In the genomic region with DNA sequence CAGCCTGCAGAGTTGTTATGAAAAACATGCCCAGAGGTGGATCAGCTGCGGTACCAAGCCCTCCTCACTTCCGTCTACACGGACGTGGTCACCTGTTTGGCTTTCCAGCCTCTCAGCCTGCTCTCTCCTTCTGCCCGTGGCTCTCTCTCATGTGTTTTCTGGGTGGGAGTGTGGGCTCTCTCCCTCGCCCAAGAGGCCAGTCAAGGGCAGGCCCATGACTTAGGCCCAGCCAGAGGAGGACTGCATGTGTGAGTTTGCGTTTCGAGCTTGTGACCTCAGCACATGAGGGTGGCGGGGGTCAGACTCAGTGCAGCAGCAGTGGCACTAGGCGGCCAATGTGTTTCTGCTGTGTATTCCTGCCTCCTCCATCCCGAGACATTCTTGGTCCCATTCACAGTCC, we compare ENCODE assay signal across 24 cellular contexts.
"Had no signal": no experiment of that assay in that cellular context is flagged by ENCODE, and none has a peak within 500 bp of the region (broad histone marks: within the 10 kb centered on the region; RNA-seq: fewer than 3 reads in every experiment).

No MANE protein-coding gene starts in this region.

- H3K4me2 ChIP-seq: SK-N-SH had no signal

- H3K36me3 Mint-ChIP-seq: activated naive CD4-positive, alpha-beta T cell treated with anti-CD3 and anti-CD28 coated beads, Interleukin-2, amount 50 U/mL, for 24 hours; activated naive CD8-positive, alpha-beta T cell treated with anti-CD3 and anti-CD28 coated beads, Interleukin-2, amount 10 ng/mL, durations not matched to agents 7 days and 5 days had no signal

- H3K27me3 Mint-ChIP-seq: activated CD8-positive, alpha-beta T cell treated with anti-CD3 and anti-CD28 coated beads for 36 hours had no signal

- DNase-seq: activated CD4-positive, alpha-beta T cell treated with anti-CD3 and anti-CD28 coated beads, Interleukin-2, amount 10 ng/mL, durations not matched to agents 24 days and 14 days; activated CD4-positive, alpha-beta T cell treated with anti-CD3 and anti-CD28 coated beads, Interleukin-2, amount 50 U/mL, for 4 hours; activated CD8-positive, alpha-beta T cell treated with anti-CD3 and anti-CD28 coated beads for 36 hours; activated effector memory CD4-positive, alpha-beta T cell treated with anti-CD3 and anti-CD28 coated beads, Interleukin-2, amount 50 U/mL, for 16 hours; activated naive CD4-positive, alpha-beta T cell; activated naive CD8-positive, alpha-beta T cell treated with anti-CD3 and anti-CD28 coated beads, Interleukin-2, amount 10 ng/mL, durations not matched to agents 7 days and 5 days; activated T-cell treated with anti-CD3 and anti-CD28 coated beads, Interleukin-2, amount 50 U/mL, for 1 hour; activated T-cell treated with anti-CD3 and anti-CD28 coated beads, Interleukin-2, amount 50 U/mL, for 72 hours; amygdala; Karpas-422; KBM-7; NCI-H1105; NCI-H1417 treated with DMSO at 0.1 percent for 48 hours; NCI-H2029; NCI-H345; NCI-H524 treated with DMSO at 0.1 percent for 48 hours; SHP77 treated with DMSO at 0.1 percent for 48 hours; SK-N-SH had no signal

- H3K9me3 Mint-ChIP-seq: activated CD4-positive, alpha-beta T cell treated with anti-CD3 and anti-CD28 coated beads, Interleukin-2, amount 10 ng/mL, durations not matched to agents 24 days and 14 days; activated CD8-positive, alpha-beta T cell treated with anti-CD3 and anti-CD28 coated beads for 36 hours; activated naive CD4-positive, alpha-beta T cell treated with anti-CD3 and anti-CD28 coated beads, Interleukin-2, amount 50 U/mL, for 24 hours; activated naive CD8-positive, alpha-beta T cell treated with anti-CD3 and anti-CD28 coated beads, Interleukin-2, amount 10 ng/mL, durations not matched to agents 7 days and 5 days; activated T-cell treated with anti-CD3 and anti-CD28 coated beads, Interleukin-2, amount 50 U/mL, for 72 hours; activated T-helper 17 cell treated with anti-CD3 and anti-CD28 coated beads, Interleukin-2, amount 50 U/mL, for 72 hours; T-helper 1 cell treated with Interleukin-12 subunit alpha and Interleukin-12 subunit beta and Interleukin-4 antibody, amounts not matched to agents 30 μg/mL and 1 μg/mL, for 36 hours; T-helper 2 cell treated with Interferon-gamma antibody and Interleukin-4, amounts not matched to agents 5 μg/mL and 100 μg/mL, for 36 hours had no signal

- H3K27ac Mint-ChIP-seq: activated CD4-positive, alpha-beta T cell treated with anti-CD3 and anti-CD28 coated beads, Interleukin-2, amount 10 ng/mL, durations not matched to agents 24 days and 14 days; activated CD8-positive, alpha-beta T cell treated with anti-CD3 and anti-CD28 coated beads for 36 hours; activated naive CD4-positive, alpha-beta T cell treated with anti-CD3 and anti-CD28 coated beads, Interleukin-2, amount 50 U/mL, for 24 hours; activated naive CD8-positive, alpha-beta T cell treated with anti-CD3 and anti-CD28 coated beads, Interleukin-2, amount 10 ng/mL, durations not matched to agents 7 days and 5 days; activated T-cell treated with anti-CD3 and anti-CD28 coated beads, Interleukin-2, amount 50 U/mL, for 72 hours; activated T-helper 17 cell treated with anti-CD3 and anti-CD28 coated beads, Interleukin-2, amount 50 U/mL, for 72 hours; T-helper 1 cell treated with Interleukin-12 subunit alpha and Interleukin-12 subunit beta and Interleukin-4 antibody, amounts not matched to agents 30 μg/mL and 1 μg/mL, for 36 hours; T-helper 2 cell treated with Interferon-gamma antibody and Interleukin-4, amounts not matched to agents 5 μg/mL and 100 μg/mL, for 36 hours had no signal

- H3K27ac ChIP-seq: ascending aorta, SJSA1 had no signal

- H3K9me3 ChIP-seq: ascending aorta, SJSA1, SK-N-SH had no signal

- H3K4me1 Mint-ChIP-seq: activated CD4-positive, alpha-beta T cell treated with anti-CD3 and anti-CD28 coated beads, Interleukin-2, amount 10 ng/mL, durations not matched to agents 24 days and 14 days; activated naive CD4-positive, alpha-beta T cell treated with anti-CD3 and anti-CD28 coated beads, Interleukin-2, amount 50 U/mL, for 24 hours; activated naive CD8-positive, alpha-beta T cell treated with anti-CD3 and anti-CD28 coated beads, Interleukin-2, amount 10 ng/mL, durations not matched to agents 7 days and 5 days; activated T-helper 17 cell treated with anti-CD3 and anti-CD28 coated beads, Interleukin-2, amount 50 U/mL, for 72 hours had no signal

- H3K4me1 ChIP-seq: ascending aorta, SJSA1 had no signal

- H3K27me3 ChIP-seq: ascending aorta had no signal

- H3K4me3 ChIP-seq: ascending aorta, SJSA1 had no signal

- H3K4me3 Mint-ChIP-seq: activated CD4-positive, alpha-beta T cell treated with anti-CD3 and anti-CD28 coated beads, Interleukin-2, amount 10 ng/mL, durations not matched to agents 24 days and 14 days; activated CD8-positive, alpha-beta T cell treated with anti-CD3 and anti-CD28 coated beads for 36 hours; activated naive CD4-positive, alpha-beta T cell treated with anti-CD3 and anti-CD28 coated beads, Interleukin-2, amount 50 U/mL, for 24 hours; activated naive CD8-positive, alpha-beta T cell treated with anti-CD3 and anti-CD28 coated beads, Interleukin-2, amount 10 ng/mL, durations not matched to agents 7 days and 5 days; activated T-cell treated with anti-CD3 and anti-CD28 coated beads, Interleukin-2, amount 50 U/mL, for 72 hours; activated T-helper 17 cell treated with anti-CD3 and anti-CD28 coated beads, Interleukin-2, amount 50 U/mL, for 72 hours; T-helper 1 cell treated with Interleukin-12 subunit alpha and Interleukin-12 subunit beta and Interleukin-4 antibody, amounts not matched to agents 30 μg/mL and 1 μg/mL, for 36 hours; T-helper 2 cell treated with Interferon-gamma antibody and Interleukin-4, amounts not matched to agents 5 μg/mL and 100 μg/mL, for 36 hours had no signal

- H3K36me3 ChIP-seq: ascending aorta, SJSA1 had no signal

- H3K9ac ChIP-seq: SK-N-SH had no signal
